13 cellular contexts compared by ENCODE assay signal in genomic region chr1:232574867-232575523, GRCh38. TPM values are rescaled to one million over a fixed set of nuclear protein-coding genes. Genes with fewer than 3 reads are reported as not detected.
DNase-seq lines count a peak whose midpoint lies in the region; ATAC-seq and TF ChIP-seq lines count a peak whose summit lies in the region.
"Had no signal": no experiment of that assay in that cellular context is flagged by ENCODE, and none has a peak within 500 bp of the region (broad histone marks: within the 10 kb centered on the region; RNA-seq: fewer than 3 reads in every experiment).

No MANE protein-coding gene starts in this region.

- H3K4me3 ChIP-seq in AG04450 (ENCODE audit: low read depth, low read length): peak overlapping the region; percentile 2; the same call in 1 of the 2 replicates
- peak overlapping the region; percentile 41 for H3K4me3 ChIP-seq in MG63
- no peak overlapping the region for H3K4me3 ChIP-seq in lung
- H3K4me3 ChIP-seq: prostate gland had no signal

- no peak overlapping the region for H3K27ac ChIP-seq in AG04450 (ENCODE audit: low read depth, low read length)
- H3K27ac ChIP-seq in lung (ENCODE audit: low read depth in 1 of 2, low read length in 1 of 2): peak overlapping the region; percentile 3 to 47
- H3K27ac ChIP-seq: prostate gland, VCaP had no signal

- no peak for TF ChIP-seq CTCF in AG04450 (IDR thresholded peaks at IDR 0.05; ENCODE audit: low read depth, low read length)
- TF ChIP-seq CTCF in lung (IDR thresholded peaks at IDR 0.05; ENCODE audit: control extremely low read depth, extremely low read depth): no peak

- H3K36me3 ChIP-seq in MG63 (peaks cover 22% of the 10 kb centered on the region), lung (ENCODE audit: control insufficient read depth in 2 of 2, insufficient read depth in 2 of 2, low read length in 2 of 2) (no peaks in the 10 kb centered on the region)
- H3K36me3 ChIP-seq: prostate gland had no signal

- H3K27me3 ChIP-seq in AG04450 (ENCODE audit: control insufficient read depth, insufficient read depth, low read length) (no peaks in the 10 kb centered on the region), MG63 (no peaks in the 10 kb centered on the region), lung (ENCODE audit: control insufficient read depth, insufficient read depth) (no peaks in the 10 kb centered on the region)

- peaks cover 8 to 34% of the 10 kb centered on the region in 2 donors for H3K4me1 ChIP-seq in lung (ENCODE audit: control insufficient read depth in 2 of 2, insufficient read depth in 2 of 2, low read length in 2 of 2)
- H3K4me1 ChIP-seq: prostate gland had no signal

- no peaks in the 10 kb centered on the region for H3K27me3 Mint-ChIP-seq in effector memory CD8-positive, alpha-beta T cell

- peak; percentile 30 for ATAC-seq in effector memory CD8-positive, alpha-beta T cell (replicated peaks)
- ATAC-seq in lung (ENCODE audit: insufficient read depth, low FRiP score) (no peak), GM19463 (IDR thresholded peaks at IDR 0.05; ENCODE audit: unreplicated experiment) (no peak)

- POLR2A ChIA-PET in AG04450 (lab: Yijun Ruan, JAX): no interaction called here

- 50 to 72% methylated on average over 11 of the region's 11 CpGs for WGBS in lung, 2 donors

- CTCF ChIA-PET in AG04450 (lab: Charles Lee): no interaction called here

- peak; percentile 30 for DNase-seq in AG04450 (ENCODE audit: low read depth, low spot score)
- peak; percentile 85 for DNase-seq in MG63
- no peak for DNase-seq in effector memory CD8-positive, alpha-beta T cell
- DNase-seq in lung (ENCODE audit: low spot score): no peak
- DNase-seq in HT-29 (ENCODE audit: low spot score): no peak
- no peak for DNase-seq in GM19240 (ENCODE audit: insufficient read length, low spot score)
- DNase-seq in NOMO-1 (lab: John Stamatoyannopoulos, UW; ENCODE audit: unreplicated experiment in 2 of 2): no peak
- DNase-seq: central memory CD4-positive, alpha-beta T cell; NCI-H146 had no signal

- peak overlapping the region; percentile 53 to 55 for H3K4me3 Mint-ChIP-seq in effector memory CD8-positive, alpha-beta T cell
- H3K4me3 Mint-ChIP-seq: activated T-helper 1 cell treated with anti-CD3 and anti-CD28 coated beads, Interleukin-12 subunit alpha, Interleukin-12 subunit beta, Interleukin-2, Interleukin-4 antibody, amounts not matched to agents 30 ng/mL and 10 ng/mL and 1 ng/mL, durations not matched to agents 14 hours and 24 hours and 36 hours had no signal

- H3K27ac Mint-ChIP-seq in effector memory CD8-positive, alpha-beta T cell: peak overlapping the region; percentile 67 to 84

- peaks cover 44 to 47% of the 10 kb centered on the region in 2 donors for H3K4me1 Mint-ChIP-seq in effector memory CD8-positive, alpha-beta T cell (ENCODE audit: low read depth in 2 of 2)

- peaks cover 5% of the 10 kb centered on the region for H3K36me3 Mint-ChIP-seq in effector memory CD8-positive, alpha-beta T cell (ENCODE audit: insufficient read depth)

- H3K9me3 ChIP-seq in AG04450 (ENCODE audit: control insufficient read depth, insufficient read depth, low read length): no peaks in the 10 kb centered on the region
- H3K9me3 ChIP-seq in MG63: no peaks in the 10 kb centered on the region
- no peaks in the 10 kb centered on the region for H3K9me3 ChIP-seq in lung (ENCODE audit: control insufficient read depth in 2 of 2, insufficient read depth in 1 of 2, low read length in 1 of 2)
- H3K9me3 ChIP-seq: prostate gland had no signal

- no peaks in the 10 kb centered on the region for H3K9me3 Mint-ChIP-seq in effector memory CD8-positive, alpha-beta T cell

RNA-seq across cellular contexts. Expression of gene SIPA1L2, which starts 54.9 kb away (rescaled TPM):
- polyA plus RNA-seq in AG04450 (2011; rRNA removed): 63.5 and 65.0 TPM in 2 replicates
- 148 and 151 TPM in 2 replicates for polyA minus RNA-seq in AG04450 (2011; rRNA and poly(A)+ RNA removed)
- 11.4 and 16.8 TPM in 2 replicates for total RNA-seq in MG63 (2014; rRNA removed; shearing (Covaris generic); ENCODE audit: low replicate concordance)
- total RNA-seq in lung: 10 to 100 TPM; 27.0 to 60.1 TPM
- polyA plus RNA-seq in lung: 10 to 100 TPM in 1 of 2 donors, 1 to 10 TPM in 1; 5.3 to 33.9 TPM
- total RNA-seq in HT-29 (2014; rRNA removed; shearing (Covaris generic)): 4.1 and 5.1 TPM in 2 replicates

Comparison
In these comparisons a context has a peak if more than half of its experiments do, and no peak if none do; other contexts are left out.
1. DNase-seq: peak in AG04450 (single experiment) and MG63 (single experiment); none in effector memory CD8-positive, alpha-beta T cell (0 of 3), lung (single experiment), HT-29 (single experiment), GM19240 (single experiment) and NOMO-1 (0 of 2).